ENCODE assay signal across 26 cellular contexts in the genomic region with DNA sequence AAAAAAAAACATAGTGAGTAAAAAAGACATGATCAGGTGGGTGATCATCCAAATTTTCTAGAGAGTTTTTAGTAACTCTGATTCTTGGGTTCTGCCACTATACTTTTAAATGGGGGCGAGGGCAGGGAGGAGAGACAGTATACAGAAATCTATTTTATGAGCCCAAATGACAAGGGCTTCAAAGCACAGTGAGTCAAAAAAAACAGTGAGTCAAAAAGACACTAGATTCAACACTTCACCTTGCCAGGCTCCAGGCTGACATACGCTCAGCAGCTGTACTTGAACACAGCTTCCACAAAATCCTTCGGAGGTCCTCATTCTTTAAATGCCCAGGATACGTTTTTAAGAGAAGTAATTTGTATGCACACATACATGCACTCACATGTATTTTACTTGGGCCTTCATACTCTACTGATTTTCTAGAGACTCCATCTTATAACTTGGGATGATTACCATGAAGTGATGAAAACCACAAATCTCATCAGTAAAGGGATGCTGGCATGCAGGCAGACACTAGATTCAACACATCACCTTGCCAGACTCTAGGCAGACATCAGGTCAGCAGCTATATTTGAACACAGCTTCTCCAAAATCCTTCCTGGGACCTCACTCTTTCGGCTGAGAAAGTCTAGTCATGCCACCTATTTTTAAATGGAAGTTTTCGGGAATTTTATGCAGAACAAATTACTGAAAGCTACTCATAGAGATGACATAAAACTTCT. TPM values are rescaled to one million over a fixed set of nuclear protein-coding genes. Genes with fewer than 3 reads are reported as not detected.
DNase-seq lines count a peak whose midpoint lies in the region; ATAC-seq, FAIRE-seq and TF ChIP-seq lines count a peak whose summit lies in the region.
"Had no signal": no experiment of that assay in that cellular context is flagged by ENCODE, and none has a peak within 500 bp of the region (broad histone marks: within the 10 kb centered on the region; RNA-seq: fewer than 3 reads in every experiment).

No MANE protein-coding gene starts in this region.

- CTCF ChIA-PET in A549 (lab: Yijun Ruan, JAX), result interaction anchor here (1.0 to 1.8 kb wide), 2 partner anchors 218 to 450 kb away, joined by 3 to 4 read pairs; no protein-coding TSS in a partner anchor
- CTCF ChIA-PET in A673 (lab: Charles Lee), result no interaction called here

- H3K4me3 ChIP-seq in A549 (no peak overlapping the region), mesendoderm (ENCODE audit: low read length) (no peak overlapping the region), A673 (ENCODE audit: low read depth, low read length, poor library complexity, severe bottlenecking) (no peak overlapping the region)

- intact Hi-C loops in A673 (cut with micrococcal nuclease; ENCODE audit: unreplicated experiment), result no loop called here

- no peaks in the 10 kb centered on the region for H3K79me1 ChIP-seq in mesendoderm (ENCODE audit: low read length)

- no peak overlapping the region for H3K23ac ChIP-seq in mesendoderm (ENCODE audit: low read length)

- H3K9me3 ChIP-seq in A549, result no peaks in the 10 kb centered on the region
- no peaks in the 10 kb centered on the region for H3K9me3 ChIP-seq in T-helper 17 cell (ENCODE audit: control insufficient read depth, low read length, poor library complexity, severe bottlenecking)
- H3K9me3 ChIP-seq in A673 (ENCODE audit: low read depth, low read length, poor library complexity, severe bottlenecking), result no peaks in the 10 kb centered on the region

- H2BK15ac ChIP-seq in mesendoderm (replicated peaks; ENCODE audit: low read depth), result no peak overlapping the region

- TF ChIP-seq RAD21 in A549 (conservative IDR thresholded peaks at IDR 0.05 in 1 of 2, IDR thresholded peaks at IDR 0.05 in 1 of 2), result no peak

- H3K9ac ChIP-seq in mesendoderm (ENCODE audit: low read length), result no peak overlapping the region

- peaks cover 53% of the 10 kb centered on the region for H3K4me1 Mint-ChIP-seq in T-helper 17 cell

- H4K8ac ChIP-seq in mesendoderm (ENCODE audit: low read depth, low read length), result no peak overlapping the region

- peaks cover 82% of the 10 kb centered on the region for H3K4me1 ChIP-seq in A549
- H3K4me1 ChIP-seq in mesendoderm (ENCODE audit: control insufficient read depth, low read depth, low read length), result peaks cover 4% of the 10 kb centered on the region
- H3K4me1 ChIP-seq in A673 (ENCODE audit: insufficient read depth, low read length, poor library complexity, severe bottlenecking), result no peaks in the 10 kb centered on the region

- WGBS in A549 (ENCODE audit: missing lambda C conversion rate), result 80% methylated on average over 6 of the region's 6 CpGs
- WGBS in mesendoderm (ENCODE audit: extremely low coverage, insufficient coverage, low lambda C conversion rate), result no CpG with 5 or more reads among the region's 6 CpGs

- ATAC-seq in A549, result peak in 1 of 2 experiments; percentile 6; a peak in 1 of 6 replicates
- no peak for ATAC-seq in T-helper 17 cell
- ATAC-seq: esophagus mucosa, HCT116, HepG2, left lobe of liver, SK-N-SH treated with all-trans-retinoic acid at 6 μM for 48 hours had no signal

- H3K27me3 Mint-ChIP-seq in T-helper 17 cell, result no peaks in the 10 kb centered on the region
- H3K27me3 Mint-ChIP-seq: activated B cell treated with CpG ODN at 0.5 μM for 24 hours; CD8-positive, alpha-beta memory T cell; central memory CD8-positive, alpha-beta T cell; natural killer cell treated with Interleukin-12 subunit alpha and Interleukin-12 subunit beta and Interleukin-15 and Interleukin-18, amount 100 ng/mL, for 72 hours had no signal

- TF ChIP-seq CTCF in A549 (IDR thresholded peaks at IDR 0.05) (no peak), A673 (conservative IDR thresholded peaks at IDR 0.05; ENCODE audit: low read depth, low read length) (no peak)

- no peaks in the 10 kb centered on the region for H3K79me2 ChIP-seq in mesendoderm (ENCODE audit: control insufficient read depth, insufficient read depth, low read length)

- H3K27ac ChIP-seq in A549, result peak overlapping the region in 1 of 2 experiments; percentile 36; a peak in 2 of 6 replicates
- H3K27ac ChIP-seq in mesendoderm (ENCODE audit: low read depth, low read length), result no peak overlapping the region
- no peak overlapping the region for H3K27ac ChIP-seq in A673 (ENCODE audit: low read depth, low read length, poor library complexity, severe bottlenecking)

- no peaks in the 10 kb centered on the region for H3K27me3 ChIP-seq in mesendoderm (ENCODE audit: insufficient read depth, low read length, poor library complexity)
- H3K27me3 ChIP-seq in A673 (replicated peaks; ENCODE audit: insufficient read depth, low read depth, low read length, poor library complexity), result no peaks in the 10 kb centered on the region

- H2AK5ac ChIP-seq in mesendoderm (ENCODE audit: low read length), result no peak overlapping the region

- TF ChIP-seq EP300 in A549 (IDR thresholded peaks at IDR 0.05), result no peak

- H2BK120ac ChIP-seq in mesendoderm (ENCODE audit: low read depth, low read length), result no peak overlapping the region

- H3K27ac Mint-ChIP-seq in T-helper 17 cell, result peak overlapping the region; percentile 59
- H3K27ac Mint-ChIP-seq: activated B cell treated with CpG ODN at 0.5 μM for 24 hours, mesothelial cell of epicardium had no signal

- POLR2A ChIA-PET in A549 (lab: Yijun Ruan, JAX) (no interaction called here), A673 (lab: Charles Lee; ENCODE audit: low non-redundant PET) (no interaction called here)

- H3K36me3 Mint-ChIP-seq in T-helper 17 cell (ENCODE audit: low read depth), result peaks cover 3% of the 10 kb centered on the region
- H3K36me3 Mint-ChIP-seq: natural killer cell treated with Interleukin-12 subunit alpha and Interleukin-12 subunit beta and Interleukin-15 and Interleukin-18, amount 100 ng/mL, for 72 hours had no signal

- H3K18ac ChIP-seq in mesendoderm (ENCODE audit: low read length), result no peak overlapping the region

- H3K56ac ChIP-seq in mesendoderm (ENCODE audit: low read length), result no peak overlapping the region

- H3K4me3 Mint-ChIP-seq in T-helper 17 cell, result no peak overlapping the region
- H3K4me3 Mint-ChIP-seq: activated B cell treated with CpG ODN at 0.5 μM for 24 hours; CD8-positive, alpha-beta memory T cell; central memory CD8-positive, alpha-beta T cell; mesothelial cell of epicardium; natural killer cell treated with Interleukin-12 subunit alpha and Interleukin-12 subunit beta and Interleukin-15 and Interleukin-18, amount 100 ng/mL, for 72 hours had no signal

- no peak overlapping the region for H2BK5ac ChIP-seq in mesendoderm (ENCODE audit: low read length)

- H4K5ac ChIP-seq in mesendoderm (ENCODE audit: low read length), result no peak overlapping the region

- H3K4ac ChIP-seq in mesendoderm (ENCODE audit: low read depth, low read length), result peak overlapping the region; percentile 91

- DNase-seq in A549 (ENCODE audit: low read depth in 1 of 2, low spot score in 1 of 2), result no peak
- peak; percentile 15 for DNase-seq in Daoy (ENCODE audit: low read depth)
- no peak for DNase-seq in T-helper 17 cell
- DNase-seq in mesendoderm, result no peak
- no peak for DNase-seq in DMS153 treated with DMSO at 0.1 percent for 48 hours (lab: John Stamatoyannopoulos, UW; ENCODE audit: unreplicated experiment)
- DNase-seq in islet precursor cell, result no peak
- DNase-seq in A673 (ENCODE audit: low spot score), result no peak
- no peak for DNase-seq in activated CD8-positive, alpha-beta memory T cell treated with anti-CD3 and anti-CD28 coated beads for 24 hours
- DNase-seq: activated B cell treated with CpG ODN at 0.5 μM for 24 hours; activated gamma-delta T cell; anterior cingulate cortex; CD8-positive, alpha-beta memory T cell; DMS79 treated with DMSO at 0.1 percent for 48 hours; effector CD4-positive, alpha-beta T cell; NCI-H1436; NCI-H524; posterior cingulate gyrus; substantia nigra had no signal

- H3K36me3 ChIP-seq in mesendoderm (ENCODE audit: control insufficient read depth, insufficient read depth, low read length) (no peaks in the 10 kb centered on the region), A673 (ENCODE audit: insufficient read depth, low read length, poor library complexity, severe bottlenecking) (no peaks in the 10 kb centered on the region)

- no peak for FAIRE-seq in A549 (lab: Jason Lieb, UNC)
- FAIRE-seq: HepG2 had no signal

- no TSS peak for BruUV-seq in A673 (replicated peaks; lab: Mats Ljungman, UMichigan)

- peak overlapping the region; percentile 4; the same call in 1 of the 3 replicates for H3K4me2 ChIP-seq in A549
- no peak overlapping the region for H3K4me2 ChIP-seq in mesendoderm (ENCODE audit: low read length)

- TF ChIP-seq POLR2A in A549 (IDR thresholded peaks at IDR 0.05; ENCODE audit: low read length), result no peak

TF ChIP-seq in A549, 52 proteins besides CTCF, POLR2A, EP300 and RAD21 (continues in another document):
- TF ChIP-seq MYC (IDR thresholded peaks at IDR 0.05; ENCODE audit: borderline replicate concordance, low read length) (no peak), NPAS2 (CRISPR knock-in tag; IDR thresholded peaks at IDR 0.05; ENCODE audit: borderline replicate concordance) (no peak), MAZ (IDR thresholded peaks at IDR 0.05; ENCODE audit: borderline replicate concordance, low read depth, low read length) (no peak), EHMT2 (IDR thresholded peaks at IDR 0.05; ENCODE audit: low read depth) (no peak), NFE2L2 (conservative IDR thresholded peaks at IDR 0.05; ENCODE audit: low read length) (no peak)
- TF ChIP-seq, protein P1, sequence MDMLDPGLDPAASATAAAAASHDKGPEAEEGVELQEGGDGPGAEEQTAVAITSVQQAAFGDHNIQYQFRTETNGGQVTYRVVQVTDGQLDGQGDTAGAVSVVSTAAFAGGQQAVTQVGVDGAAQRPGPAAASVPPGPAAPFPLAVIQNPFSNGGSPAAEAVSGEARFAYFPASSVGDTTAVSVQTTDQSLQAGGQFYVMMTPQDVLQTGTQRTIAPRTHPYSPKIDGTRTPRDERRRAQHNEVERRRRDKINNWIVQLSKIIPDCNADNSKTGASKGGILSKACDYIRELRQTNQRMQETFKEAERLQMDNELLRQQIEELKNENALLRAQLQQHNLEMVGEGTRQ (IDR thresholded peaks at IDR 0.05), result no peak

RNA-seq across cellular contexts. Expression of a gene that starts 28.8 kb away (rescaled TPM):
- polyA plus RNA-seq in A549 (2011; rRNA removed) (73.0 and 79.5 TPM in 2 replicates), A549 (2017; fragmentation: RNase III; extraction: RNeasy Plus Mini Kit Qiagen cat#74134 plus additional on column Dnase treatment) (46.5 to 48.8 TPM (median 48.2 TPM) in 3 replicates)
- polyA plus RNA-seq in A549 (2012; cell fraction: cytosol; rRNA removed), result 14.9 and 18.7 TPM in 2 replicates
- polyA plus RNA-seq in A549 (2012; cell fraction: nucleus; rRNA removed), result 10.0 and 13.8 TPM in 2 replicates
- polyA minus RNA-seq in A549 (2011; rRNA and poly(A)+ RNA removed), result 82.2 and 84.0 TPM in 2 replicates
- 74.7 and 75.7 TPM in 2 replicates for total RNA-seq in Daoy (2014; rRNA removed; shearing (Covaris generic))
- total RNA-seq in T-helper 17 cell (100 to 1,000 TPM; 118 to 133 TPM), A673 (2021) (12.7 and 15.3 TPM in 2 replicates)
- polyA plus RNA-seq in mesendoderm (2013, experiment 1 of 2), result 12.1 TPM
- polyA plus RNA-seq in mesendoderm (2013, experiment 2 of 2), result 11.5 TPM
